In the genomic region with DNA sequence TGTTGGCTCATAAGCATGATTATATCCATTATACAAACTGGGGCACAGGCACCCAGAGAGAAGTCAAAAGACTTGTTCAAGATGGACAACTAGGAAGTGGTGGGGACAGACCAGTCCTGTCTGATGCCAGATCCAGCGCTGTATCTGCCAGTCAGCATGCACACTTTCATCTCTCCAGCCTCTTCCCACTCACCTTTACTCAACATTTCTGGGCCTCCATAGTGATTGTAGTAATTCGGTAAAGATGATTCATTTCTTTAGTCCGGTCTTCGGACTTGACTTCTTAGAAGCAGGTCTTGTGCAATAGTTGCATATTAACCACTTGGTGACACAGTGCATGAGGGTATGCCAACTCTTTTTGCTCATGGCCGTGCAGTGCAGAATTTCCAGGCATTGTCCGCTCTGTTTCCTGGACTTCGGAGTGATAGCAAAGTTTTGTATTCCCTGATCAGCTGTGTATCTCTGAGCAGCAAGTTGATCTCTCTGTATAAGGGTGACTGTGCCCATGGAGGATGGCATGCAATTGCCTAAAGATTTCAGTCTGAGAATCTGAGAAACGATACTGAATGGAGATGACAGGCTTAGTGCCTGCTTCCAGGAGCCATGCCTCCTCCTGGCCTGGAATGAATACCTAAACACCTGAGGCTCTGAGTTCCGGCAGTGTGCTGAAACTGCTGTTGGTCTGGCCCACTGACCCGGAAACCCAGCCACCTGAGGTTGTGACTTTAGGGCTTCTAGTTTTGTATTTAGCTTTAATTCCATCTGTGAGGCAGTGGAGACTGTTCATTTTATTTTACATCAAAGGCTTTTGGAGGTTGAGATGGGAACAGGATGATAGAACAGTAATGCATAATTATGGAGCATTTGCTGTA, we compare ENCODE assay signal across 8 cellular contexts. TPM values are rescaled to one million over a fixed set of nuclear protein-coding genes. Genes with fewer than 3 reads are reported as not detected.
A peak's percentile ranks its signal among the peaks of the same experiment; 100 is the strongest.
DNase-seq lines count a peak whose midpoint lies in the region; ATAC-seq and TF ChIP-seq lines count a peak whose summit lies in the region.

No MANE protein-coding gene starts in this region.

- no peaks in the 10 kb centered on the region for H3K9me3 Mint-ChIP-seq in activated CD4-positive, alpha-beta memory T cell treated with anti-CD3 and anti-CD28 coated beads, Interleukin-2, amount 10 ng/mL, durations not matched to agents 7 days and 5 days

- H3K36me3 Mint-ChIP-seq in activated CD4-positive, alpha-beta memory T cell treated with anti-CD3 and anti-CD28 coated beads, Interleukin-2, amount 10 ng/mL, durations not matched to agents 7 days and 5 days (ENCODE audit: low read depth), result no peaks in the 10 kb centered on the region

- H3K4me1 Mint-ChIP-seq in activated CD4-positive, alpha-beta memory T cell treated with anti-CD3 and anti-CD28 coated beads, Interleukin-2, amount 10 ng/mL, durations not matched to agents 7 days and 5 days, result peaks cover 85% of the 10 kb centered on the region

- peak overlapping the region; percentile 70 for H3K4me2 ChIP-seq in hepatocyte

- no peaks in the 10 kb centered on the region for H3K36me3 ChIP-seq in hepatocyte (replicated peaks; ENCODE audit: insufficient read depth, low read depth)

- no peak overlapping the region for H3K4me3 Mint-ChIP-seq in activated CD4-positive, alpha-beta memory T cell treated with anti-CD3 and anti-CD28 coated beads, Interleukin-2, amount 10 ng/mL, durations not matched to agents 7 days and 5 days

- H3K27me3 ChIP-seq in hepatocyte, result no peaks in the 10 kb centered on the region

- H3K4me3 ChIP-seq in hepatocyte, result no peak overlapping the region

- peak; percentile 19 for ATAC-seq in GM18498 (IDR thresholded peaks at IDR 0.05; ENCODE audit: unreplicated experiment)
- ATAC-seq in HG03175 (IDR thresholded peaks at IDR 0.05; ENCODE audit: unreplicated experiment), result peak; percentile 47
- no peak for ATAC-seq in GM21619 (IDR thresholded peaks at IDR 0.05; ENCODE audit: unreplicated experiment)

- peak; percentile 22 for DNase-seq in activated CD4-positive, alpha-beta memory T cell treated with anti-CD3 and anti-CD28 coated beads, Interleukin-2, amount 10 ng/mL, durations not matched to agents 7 days and 5 days
- DNase-seq in hepatocyte (ENCODE audit: low spot score) (peak; percentile 73), NCI-H146 treated with DMSO at 0.1 percent for 48 hours (lab: John Stamatoyannopoulos, UW; ENCODE audit: unreplicated experiment) (no peak), NCI-H446 treated with DMSO at 0.1 percent for 48 hours (lab: John Stamatoyannopoulos, UW) (no peak), NCI-H2171 (lab: John Stamatoyannopoulos, UW) (no peak)

- WGBS in hepatocyte (ENCODE audit: low lambda C conversion rate, missing lambda C conversion rate), result 67% methylated on average over 10 of the region's 10 CpGs

- POLR2A ChIA-PET in activated CD4-positive, alpha-beta memory T cell treated with anti-CD3 and anti-CD28 coated beads, Interleukin-2, amount 10 ng/mL, durations not matched to agents 7 days and 5 days (lab: Charles Lee), result no interaction called here

- CTCF ChIA-PET in activated CD4-positive, alpha-beta memory T cell treated with anti-CD3 and anti-CD28 coated beads, Interleukin-2, amount 10 ng/mL, durations not matched to agents 7 days and 5 days (lab: Charles Lee), result interaction anchor here (0.6 kb wide), 1 partner anchor 475 kb away, joined by 3 read pairs; no protein-coding TSS in a partner anchor

- H3K27me3 Mint-ChIP-seq in activated CD4-positive, alpha-beta memory T cell treated with anti-CD3 and anti-CD28 coated beads, Interleukin-2, amount 10 ng/mL, durations not matched to agents 7 days and 5 days, result no peaks in the 10 kb centered on the region

- no peaks in the 10 kb centered on the region for H3K9me3 ChIP-seq in hepatocyte (ENCODE audit: low read depth)

- H3K9me2 ChIP-seq in hepatocyte (replicated peaks; ENCODE audit: insufficient read depth), result no peaks in the 10 kb centered on the region

- H3K27ac ChIP-seq in hepatocyte, result peak overlapping the region; percentile 93

- H2AFZ ChIP-seq in hepatocyte, result no peak overlapping the region

- peaks cover 69% of the 10 kb centered on the region for H3K79me2 ChIP-seq in hepatocyte

- no peak for TF ChIP-seq CTCF in hepatocyte (IDR thresholded peaks at IDR 0.05; ENCODE audit: poor library complexity)

- H3K4me1 ChIP-seq in hepatocyte (ENCODE audit: insufficient read depth), result peaks cover 48% of the 10 kb centered on the region

- peak overlapping the region; percentile 34 for H3K27ac Mint-ChIP-seq in activated CD4-positive, alpha-beta memory T cell treated with anti-CD3 and anti-CD28 coated beads, Interleukin-2, amount 10 ng/mL, durations not matched to agents 7 days and 5 days

- H4K20me1 ChIP-seq in hepatocyte (ENCODE audit: insufficient read depth, poor library complexity, severe bottlenecking), result peaks cover 4% of the 10 kb centered on the region

RNA-seq across cellular contexts. Expression of gene GALNT2, which starts 39.0 kb away (rescaled TPM):
- 10 to 100 TPM; 18.7 to 19.1 TPM for total RNA-seq in activated CD4-positive, alpha-beta memory T cell treated with anti-CD3 and anti-CD28 coated beads, Interleukin-2, amount 10 ng/mL, durations not matched to agents 7 days and 5 days
- total RNA-seq in hepatocyte, result 77.9 and 96.7 TPM in 2 replicates
- 131 and 143 TPM in 2 replicates for polyA plus RNA-seq in hepatocyte

Comparison
In these comparisons a context has a peak if more than half of its experiments do, and no peak if none do; other contexts are left out.
1. DNase-seq: peak in activated CD4-positive, alpha-beta memory T cell treated with anti-CD3 and anti-CD28 coated beads, Interleukin-2, amount 10 ng/mL, durations not matched to agents 7 days and 5 days (single experiment) and hepatocyte (single experiment); none in NCI-H146 treated with DMSO at 0.1 percent for 48 hours (single experiment), NCI-H446 treated with DMSO at 0.1 percent for 48 hours (single experiment) and NCI-H2171 (single experiment).